Comparison of ENCODE assay signal across 11 cellular contexts in genomic region chr20:2713285-2713684, GRCh38. TPM values are rescaled to one million over a fixed set of nuclear protein-coding genes. Genes with fewer than 3 reads are reported as not detected.
DNase-seq lines count a peak whose midpoint lies in the region; ATAC-seq and TF ChIP-seq lines count a peak whose summit lies in the region.
"Had no signal": no experiment of that assay in that cellular context is flagged by ENCODE, and none has a peak within 500 bp of the region (broad histone marks: within the 10 kb centered on the region; RNA-seq: fewer than 3 reads in every experiment).

No MANE protein-coding gene starts in this region.

- ATAC-seq in GM18519 (IDR thresholded peaks at IDR 0.05; ENCODE audit: low FRiP score, unreplicated experiment), result no peak

- no peak overlapping the region for H3K4me3 ChIP-seq in cardiac muscle cell

- H3K9me3 ChIP-seq in cardiac muscle cell (ENCODE audit: low read depth), result no peaks in the 10 kb centered on the region

- TF ChIP-seq CTCF in cardiac muscle cell (IDR thresholded peaks at IDR 0.05; ENCODE audit: low read depth, low read length), result peak; percentile 5

- H3K27ac ChIP-seq in cardiac muscle cell, result no peak overlapping the region

- DNase-seq in cardiac muscle cell (ENCODE audit: low read depth in 1 of 2, low spot score in 1 of 2) (no peak), cardiac septum (ENCODE audit: low spot score) (no peak), NCI-H1105 (lab: John Stamatoyannopoulos, UW) (peak; percentile 13), dermis blood vessel endothelial cell (peak; percentile 16), kidney glomerular epithelial cell (lab: John Stamatoyannopoulos, UW) (no peak), globus pallidus (ENCODE audit: low spot score) (no peak)
- DNase-seq in activated effector memory CD4-positive, alpha-beta T cell treated with anti-CD3 and anti-CD28 coated beads, Interleukin-2, amount 50 U/mL, for 16 hours, result no peak
- DNase-seq: activated naive CD8-positive, alpha-beta T cell treated with anti-CD3 and anti-CD28 coated beads, Interleukin-2, amount 10 ng/mL, durations not matched to agents 7 days and 5 days; nephron progenitor cell; T1000 had no signal

- H3K4me1 ChIP-seq in cardiac muscle cell (ENCODE audit: low read depth), result no peaks in the 10 kb centered on the region

- intact Hi-C loops in cardiac septum (cut with DNase I), result no loop called here

- no peaks in the 10 kb centered on the region for H3K36me3 ChIP-seq in cardiac muscle cell

- H3K27me3 ChIP-seq in cardiac muscle cell, result no peaks in the 10 kb centered on the region

RNA-seq across cellular contexts. Expression of gene EBF4, which starts 20.7 kb away (rescaled TPM):
- total RNA-seq in cardiac muscle cell (14.8 and 24.2 TPM in 2 replicates), cardiac septum (4.8 TPM), dermis blood vessel endothelial cell (1.0 and 2.4 TPM in 2 replicates)
- polyA plus RNA-seq in cardiac muscle cell, result 18.8 and 28.4 TPM in 2 replicates

RNA-seq across cellular contexts. Expression of gene IDH3B, which starts 49.3 kb away (rescaled TPM):
- total RNA-seq in cardiac muscle cell (216 and 266 TPM in 2 replicates), cardiac septum (121 TPM), dermis blood vessel endothelial cell (118 and 131 TPM in 2 replicates)
- 211 and 244 TPM in 2 replicates for polyA plus RNA-seq in cardiac muscle cell

Comparison
In these comparisons a context has a peak if more than half of its experiments do, and no peak if none do; other contexts are left out.
1. DNase-seq: peak in NCI-H1105 (single experiment) and dermis blood vessel endothelial cell (single experiment); none in cardiac muscle cell (0 of 2), cardiac septum (single experiment), activated effector memory CD4-positive, alpha-beta T cell treated with anti-CD3 and anti-CD28 coated beads, Interleukin-2, amount 50 U/mL, for 16 hours (single experiment), kidney glomerular epithelial cell (single experiment) and globus pallidus (single experiment).